ENCODE assay signal across 12 cellular contexts in genomic region chr9:81083821-81084512, GRCh38.
A peak's percentile ranks its signal among the peaks of the same experiment; 100 is the strongest.
DNase-seq lines count a peak whose midpoint lies in the region; ATAC-seq and TF ChIP-seq lines count a peak whose summit lies in the region.
"Had no signal": no experiment of that assay in that cellular context is flagged by ENCODE, and none has a peak within 500 bp of the region (broad histone marks: within the 10 kb centered on the region; RNA-seq: fewer than 3 reads in every experiment).

No MANE protein-coding gene starts in this region.

- H3K9me3 ChIP-seq in uterus: no peaks in the 10 kb centered on the region
- H3K9me3 ChIP-seq: suprapubic skin had no signal

- H3K27ac ChIP-seq in uterus: peak overlapping the region; percentile 4 to 47
- H3K27ac ChIP-seq: 22Rv1, suprapubic skin had no signal

- peaks cover 0 to 4% (median 2%) of the 10 kb centered on the region in 6 donors for H3K9me3 Mint-ChIP-seq in immature natural killer cell
- H3K9me3 Mint-ChIP-seq: dendritic cell treated with granulocyte-macrophage colony-stimulating factor and Interleukin-4, amounts not matched to agents 40 ng/mL and 50 ng/mL, for 4 days; nephron had no signal

- no peaks in the 10 kb centered on the region for H3K4me1 ChIP-seq in uterus

- H3K27me3 ChIP-seq in uterus: no peaks in the 10 kb centered on the region
- H3K27me3 ChIP-seq: suprapubic skin had no signal

- no peak overlapping the region for H3K4me3 Mint-ChIP-seq in immature natural killer cell
- H3K4me3 Mint-ChIP-seq: dendritic cell treated with granulocyte-macrophage colony-stimulating factor and Interleukin-4, amounts not matched to agents 40 ng/mL and 50 ng/mL, for 4 days; nephron had no signal

- no peaks in the 10 kb centered on the region for H3K27me3 Mint-ChIP-seq in immature natural killer cell (ENCODE audit: low read depth in 3 of 3)
- H3K27me3 Mint-ChIP-seq: dendritic cell treated with granulocyte-macrophage colony-stimulating factor and Interleukin-4, amounts not matched to agents 40 ng/mL and 50 ng/mL, for 4 days had no signal

- no peaks in the 10 kb centered on the region for H3K4me1 Mint-ChIP-seq in immature natural killer cell

- no peaks in the 10 kb centered on the region for H3K36me3 Mint-ChIP-seq in immature natural killer cell

- H3K4me3 ChIP-seq in cardiac fibroblast (replicated peaks in 1 of 2; ENCODE audit: low read depth in 2 of 2, low read length in 2 of 2): no peak overlapping the region
- no peak overlapping the region for H3K4me3 ChIP-seq in uterus
- H3K4me3 ChIP-seq: suprapubic skin had no signal

- no peak for TF ChIP-seq CTCF in cardiac fibroblast (IDR thresholded peaks at IDR 0.05; ENCODE audit: low read depth, low read length)
- no peak for TF ChIP-seq CTCF in uterus (IDR thresholded peaks at IDR 0.05)
- TF ChIP-seq CTCF in omental fat pad (IDR thresholded peaks at IDR 0.05): no peak

- intact Hi-C loops in uterus (cut with DNase I; ENCODE audit: low total_unique reads): no loop called here

- no peaks in the 10 kb centered on the region for H3K36me3 ChIP-seq in uterus
- H3K36me3 ChIP-seq: suprapubic skin had no signal

- ATAC-seq in omental fat pad (ENCODE audit: low FRiP score) (no peak), GM19467 (IDR thresholded peaks at IDR 0.05; ENCODE audit: unreplicated experiment) (no peak)

- DNase-seq in NCI-H526 (lab: John Stamatoyannopoulos, UW) (peak; percentile 1 to 4), NCI-H526 treated with DMSO at 0.1 percent for 48 hours (lab: John Stamatoyannopoulos, UW) (no peak), LHCN-M2 (ENCODE audit: low read depth) (peak; percentile 83), cardiac fibroblast (ENCODE audit: low read depth in 2 of 2) (peak; percentile 11 to 80), uterus (no peak), immature natural killer cell (no peak), omental fat pad (ENCODE audit: low spot score) (no peak)

- no peak for TF ChIP-seq POLR2A in uterus (IDR thresholded peaks at IDR 0.05)

- no peak overlapping the region for H3K27ac Mint-ChIP-seq in immature natural killer cell
- H3K27ac Mint-ChIP-seq: dendritic cell treated with granulocyte-macrophage colony-stimulating factor and Interleukin-4, amounts not matched to agents 40 ng/mL and 50 ng/mL, for 4 days had no signal

Comparison
In these comparisons a context has a peak if more than half of its experiments do, and no peak if none do; other contexts are left out.
1. DNase-seq: peak in NCI-H526 (2 of 2), LHCN-M2 (single experiment) and cardiac fibroblast (2 of 2); none in NCI-H526 treated with DMSO at 0.1 percent for 48 hours (single experiment), uterus (0 of 2), immature natural killer cell (0 of 3) and omental fat pad (single experiment).